7 cellular contexts compared by ENCODE assay signal in genomic region chr11:62556872-62557631, GRCh38. TPM values are rescaled to one million over a fixed set of nuclear protein-coding genes. Genes with fewer than 3 reads are reported as not detected.
DNase-seq lines count a peak whose midpoint lies in the region; ATAC-seq and TF ChIP-seq lines count a peak whose summit lies in the region.

No MANE protein-coding gene starts in this region.

- H3K4me3 ChIP-seq in right atrium auricular region (peak overlapping the region in 1 of 2 donors; percentile 10), stomach (peak overlapping the region in 2 of 4 donors; percentile 13 to 17)

- peaks cover 0 to 76% of the 10 kb centered on the region in 2 donors for H3K4me1 ChIP-seq in right atrium auricular region
- peaks cover 72 to 96% (median 83%) of the 10 kb centered on the region in 4 donors for H3K4me1 ChIP-seq in stomach

- H3K36me3 ChIP-seq in right atrium auricular region: peaks cover 28% of the 10 kb centered on the region
- peaks cover 20 to 33% (median 29%) of the 10 kb centered on the region in 4 donors for H3K36me3 ChIP-seq in stomach

- TF ChIP-seq CTCF in VCaP (conservative IDR thresholded peaks at IDR 0.05) (no peak), right atrium auricular region (IDR thresholded peaks at IDR 0.05) (no peak), stomach (IDR thresholded peaks at IDR 0.05) (no peak)

- intact Hi-C loops in stomach (cut with DNase I; ENCODE audit: low total_unique reads): no loop called here

- no peak for TF ChIP-seq POLR2A in stomach (IDR thresholded peaks at IDR 0.05)

- H3K27me3 ChIP-seq in right atrium auricular region (no peaks in the 10 kb centered on the region), stomach (no peaks in the 10 kb centered on the region)

- DNase-seq in right atrium auricular region (ENCODE audit: low spot score): no peak
- DNase-seq in stomach: no peak
- no peak for DNase-seq in mesenteric fat pad (ENCODE audit: low spot score)
- DNase-seq in NCI-H1092 treated with DMSO at 0.1 percent for 48 hours (lab: John Stamatoyannopoulos, UW): no peak

- TF ChIP-seq EP300 in stomach (IDR thresholded peaks at IDR 0.05): no peak

- WGBS in stomach, 5 donors: 28 to 53% (median 37%) methylated on average over 3 of the region's 3 CpGs

- H3K27ac ChIP-seq in VCaP (peak overlapping the region; percentile 83), right atrium auricular region (peak overlapping the region; percentile 90 to 95), stomach (peak overlapping the region; percentile 72 to 97 (median 95))

- ATAC-seq in GM18909 (IDR thresholded peaks at IDR 0.05; ENCODE audit: poor library complexity, unreplicated experiment): peak; percentile 18
- ATAC-seq in HG03175 (IDR thresholded peaks at IDR 0.05; ENCODE audit: unreplicated experiment): peak; percentile 31

- no peaks in the 10 kb centered on the region for H3K9me3 ChIP-seq in right atrium auricular region
- H3K9me3 ChIP-seq in stomach: no peaks in the 10 kb centered on the region

RNA-seq across cellular contexts. Expression of gene AHNAK, which starts 10.4 kb away (rescaled TPM):
- total RNA-seq in right atrium auricular region (100 to 1,000 TPM; 270 to 441 TPM), stomach (100 to 1,000 TPM; 550 to 693 (median 622) TPM), mesenteric fat pad (1,254 TPM)
- polyA plus RNA-seq in stomach: 10 to 100 TPM; 37.4 to 76.8 (median 60.3) TPM

RNA-seq across cellular contexts. Expression of gene EEF1G, which starts 16.6 kb away (rescaled TPM):
- 1,000 to 10,000 TPM in 1 of 2 donors, 100 to 1,000 TPM in 1; 707 to 1,175 TPM for total RNA-seq in right atrium auricular region
- 1,000 to 10,000 TPM in 1 of 5 donors, 100 to 1,000 TPM in 4; 671 to 1,412 (median 779) TPM for total RNA-seq in stomach
- 1,000 to 10,000 TPM; 1,415 to 1,760 (median 1,525) TPM for polyA plus RNA-seq in stomach
- total RNA-seq in mesenteric fat pad: 865 TPM

RNA-seq across cellular contexts. Expression of gene TUT1, which starts 34.3 kb away (rescaled TPM):
- total RNA-seq in right atrium auricular region (1 to 10 TPM; 5.4 to 5.7 TPM), stomach (10 to 100 TPM in 3 of 5 donors, 1 to 10 TPM in 2; 6.1 to 36.2 (median 12.3) TPM), mesenteric fat pad (13.4 TPM)
- polyA plus RNA-seq in stomach: 10 to 100 TPM; 13.3 to 18.9 (median 16.3) TPM

RNA-seq across cellular contexts. Expression of gene MTA2, which starts 44.6 kb away (rescaled TPM):
- 10 to 100 TPM; 30.0 to 40.5 TPM for total RNA-seq in right atrium auricular region
- 100 to 1,000 TPM in 1 of 5 donors, 10 to 100 TPM in 4; 53.9 to 110 (median 85.3) TPM for total RNA-seq in stomach
- 10 to 100 TPM; 32.8 to 44.6 (median 34.7) TPM for polyA plus RNA-seq in stomach
- 103 TPM for total RNA-seq in mesenteric fat pad

RNA-seq across cellular contexts. Expression of gene EML3, which starts 55.5 kb away (rescaled TPM):
- total RNA-seq in right atrium auricular region (10 to 100 TPM; 15.8 to 21.3 TPM), stomach (100 to 1,000 TPM in 1 of 5 donors, 10 to 100 TPM in 4; 24.4 to 112 (median 51.8) TPM), mesenteric fat pad (116 TPM)
- polyA plus RNA-seq in stomach: 10 to 100 TPM; 68.1 to 71.3 (median 69.2) TPM
